11 cellular contexts compared by ENCODE assay signal in genomic region chr21:42677339-42678117, GRCh38. TPM values are rescaled to one million over a fixed set of nuclear protein-coding genes. Genes with fewer than 3 reads are reported as not detected.
DNase-seq lines count a peak whose midpoint lies in the region; ATAC-seq and TF ChIP-seq lines count a peak whose summit lies in the region.
"Had no signal": no experiment of that assay in that cellular context is flagged by ENCODE, and none has a peak within 500 bp of the region (broad histone marks: within the 10 kb centered on the region; RNA-seq: fewer than 3 reads in every experiment).

No MANE protein-coding gene starts in this region.

- H3K36me3 ChIP-seq in DOHH2 (ENCODE audit: control insufficient read depth, low read length), result 0 out of 2 replicates have a peak, but pooled peaks cover 6% of the 10 kb centered on the region
- H3K36me3 ChIP-seq: suprapubic skin had no signal

- no peak overlapping the region for H3K4me3 ChIP-seq in DOHH2 (ENCODE audit: low read length)
- H3K4me3 ChIP-seq: esophagus muscularis mucosa, suprapubic skin had no signal

- no peaks in the 10 kb centered on the region for H3K9me3 ChIP-seq in DOHH2 (ENCODE audit: control insufficient read depth, insufficient read depth, low read length)
- H3K9me3 ChIP-seq: esophagus muscularis mucosa, suprapubic skin had no signal

- DNase-seq in LHCN-M2 (ENCODE audit: low read depth), result peak; percentile 95
- peak; percentile 94 for DNase-seq in astrocyte of the hippocampus (ENCODE audit: low read depth, low spot score)
- peak; percentile 43 for DNase-seq in medulla oblongata (ENCODE audit: extremely low spot score)
- no peak for DNase-seq in cerebellum (ENCODE audit: low spot score)
- no peak for DNase-seq in activated naive CD4-positive, alpha-beta T cell treated with anti-CD3 and anti-CD28 coated beads, Interleukin-2, amount 50 U/mL, for 16 hours

- ATAC-seq in HG03442 (IDR thresholded peaks at IDR 0.05; ENCODE audit: unreplicated experiment), result no peak
- no peak for ATAC-seq in GM19467 (IDR thresholded peaks at IDR 0.05; ENCODE audit: unreplicated experiment)
- ATAC-seq: activated CD4-positive, CD25-positive, alpha-beta regulatory T cell treated with anti-CD3 and anti-CD28 coated beads, Interleukin-2, amount 50 U/mL, for 24 hours had no signal

- no peaks in the 10 kb centered on the region for H3K9me2 ChIP-seq in DOHH2 (replicated peaks; ENCODE audit: control insufficient read depth, low read length)

- H3F3A ChIP-seq in DOHH2 (ENCODE audit: control insufficient read depth, insufficient read depth), result no peaks in the 10 kb centered on the region

- H3K4me1 ChIP-seq in DOHH2 (ENCODE audit: control insufficient read depth, low read length), result peaks cover 14% of the 10 kb centered on the region

- no peak overlapping the region for H3K27ac ChIP-seq in DOHH2 (ENCODE audit: low read depth, low read length)
- H3K27ac ChIP-seq: esophagus muscularis mucosa, suprapubic skin had no signal

- H4K20me1 ChIP-seq in DOHH2 (ENCODE audit: control insufficient read depth, insufficient read depth, low read depth, low read length), result 0 out of 2 replicates have a peak, but pooled peaks cover 5% of the 10 kb centered on the region

- H3K27me3 ChIP-seq in DOHH2 (ENCODE audit: control insufficient read depth, low read length), result no peaks in the 10 kb centered on the region
- H3K27me3 ChIP-seq: esophagus muscularis mucosa had no signal

- TF ChIP-seq CTCF in DOHH2 (IDR thresholded peaks at IDR 0.05; ENCODE audit: low read depth, low read length, poor library complexity, severe bottlenecking), result no peak

- peaks cover 13% of the 10 kb centered on the region for H3K79me2 ChIP-seq in DOHH2 (ENCODE audit: control insufficient read depth, low read length)

- peak overlapping the region; percentile 9; the same call in 1 of the 2 replicates for H3K4me2 ChIP-seq in DOHH2 (ENCODE audit: low read length)

RNA-seq across cellular contexts. Expression of gene PDE9A, which starts 24.1 kb away (rescaled TPM):
- total RNA-seq in LHCN-M2 (2014; rRNA removed) (not detected in 2 replicates), cerebellum (23.5 TPM)
- polyA plus RNA-seq in LHCN-M2 (2012), result 0.17 TPM

Comparison
In these comparisons a context has a peak if more than half of its experiments do, and no peak if none do; other contexts are left out.
1. DNase-seq: peak in LHCN-M2 (single experiment), astrocyte of the hippocampus (single experiment) and medulla oblongata (single experiment); none in cerebellum (single experiment) and activated naive CD4-positive, alpha-beta T cell treated with anti-CD3 and anti-CD28 coated beads, Interleukin-2, amount 50 U/mL, for 16 hours (single experiment).
2. RNA of gene PDE9A, which starts 24.1 kb away (total RNA-seq): 23.5 TPM in cerebellum (single experiment); not detected in LHCN-M2; every median in the first group is over 10 times any median in the second.